Comparison of ENCODE assay signal across 22 cellular contexts in genomic region chr2:68223419-68223818, GRCh38. TPM values are rescaled to one million over a fixed set of nuclear protein-coding genes. Genes with fewer than 3 reads are reported as not detected.
DNase-seq lines count a peak whose midpoint lies in the region; ATAC-seq and TF ChIP-seq lines count a peak whose summit lies in the region.
"Had no signal": no experiment of that assay in that cellular context is flagged by ENCODE, and none has a peak within 500 bp of the region (broad histone marks: within the 10 kb centered on the region; RNA-seq: fewer than 3 reads in every experiment).

No MANE protein-coding gene starts in this region.

- H3K27ac Mint-ChIP-seq in stimulated activated naive CD8-positive, alpha-beta T cell treated with anti-CD3 and anti-CD28 coated beads, Interleukin-15, Interleukin-2, amounts not matched to agents 100 ng/mL and 50 ng/mL, for 24 hours: no peak overlapping the region
- no peak overlapping the region for H3K27ac Mint-ChIP-seq in stimulated activated naive CD8-positive, alpha-beta T cell treated with anti-CD3 and anti-CD28 coated beads, Interleukin-15, amount 100 ng/mL, for 72 hours
- H3K27ac Mint-ChIP-seq in T-helper 17 cell: peak overlapping the region; percentile 79
- H3K27ac Mint-ChIP-seq in naive thymus-derived CD8-positive, alpha-beta T cell: peak overlapping the region in 4 of 10 donors; percentile 42 to 81 (median 58)
- H3K27ac Mint-ChIP-seq: progenitor cell of endocrine pancreas had no signal

- H3K27me3 ChIP-seq in suprapubic skin (no peaks in the 10 kb centered on the region), spleen (replicated peaks in 1 of 7) (no peaks in the 10 kb centered on the region)
- H3K27me3 ChIP-seq: BLaER1 treated with 17β-estradiol and CSF1 and Interleukin-3, amounts not matched to agents 10 nM and 100 nM; brain microvascular endothelial cell; testis had no signal

- POLR2A ChIA-PET in naive thymus-derived CD8-positive, alpha-beta T cell (lab: Charles Lee): no interaction called here

- TF ChIP-seq POLR2A in suprapubic skin (IDR thresholded peaks at IDR 0.05): no peak
- no peak for TF ChIP-seq POLR2A in spleen (IDR thresholded peaks at IDR 0.05)

- intact Hi-C loops in spleen (cut with DNase I; ENCODE audit: low total_unique reads): no loop called here

- no peaks in the 10 kb centered on the region for H3K9me3 ChIP-seq in T-helper 17 cell (ENCODE audit: control insufficient read depth, low read length, poor library complexity, severe bottlenecking)
- no peaks in the 10 kb centered on the region for H3K9me3 ChIP-seq in suprapubic skin
- H3K9me3 ChIP-seq in spleen: peaks cover 0 to 4% (median 0%) of the 10 kb centered on the region in 8 donors
- H3K9me3 ChIP-seq: lower lobe of right lung, testis had no signal

- peaks cover 34% of the 10 kb centered on the region for H3K36me3 Mint-ChIP-seq in stimulated activated naive CD8-positive, alpha-beta T cell treated with anti-CD3 and anti-CD28 coated beads, Interleukin-15, Interleukin-2, amounts not matched to agents 100 ng/mL and 50 ng/mL, for 24 hours (ENCODE audit: low read depth)
- H3K36me3 Mint-ChIP-seq in T-helper 17 cell (ENCODE audit: low read depth): no peaks in the 10 kb centered on the region
- H3K36me3 Mint-ChIP-seq in naive thymus-derived CD8-positive, alpha-beta T cell: peaks cover 0 to 12% (median 9%) of the 10 kb centered on the region in 3 donors

- 34% methylated on average over 2 of the region's 2 CpGs for WGBS in suprapubic skin
- WGBS in spleen, 5 donors: 31 to 58% (median 48%) methylated on average over 2 of the region's 2 CpGs

- no peaks in the 10 kb centered on the region for H3K9me3 Mint-ChIP-seq in stimulated activated naive CD8-positive, alpha-beta T cell treated with anti-CD3 and anti-CD28 coated beads, Interleukin-15, Interleukin-2, amounts not matched to agents 100 ng/mL and 50 ng/mL, for 24 hours
- no peaks in the 10 kb centered on the region for H3K9me3 Mint-ChIP-seq in stimulated activated naive CD8-positive, alpha-beta T cell treated with anti-CD3 and anti-CD28 coated beads, Interleukin-15, amount 100 ng/mL, for 72 hours
- H3K9me3 Mint-ChIP-seq in naive thymus-derived CD8-positive, alpha-beta T cell: peaks cover 0 to 2% (median 0%) of the 10 kb centered on the region in 9 donors

- no peaks in the 10 kb centered on the region for H3K27me3 Mint-ChIP-seq in stimulated activated naive CD8-positive, alpha-beta T cell treated with anti-CD3 and anti-CD28 coated beads, Interleukin-15, Interleukin-2, amounts not matched to agents 100 ng/mL and 50 ng/mL, for 24 hours
- no peaks in the 10 kb centered on the region for H3K27me3 Mint-ChIP-seq in stimulated activated naive CD8-positive, alpha-beta T cell treated with anti-CD3 and anti-CD28 coated beads, Interleukin-15, amount 100 ng/mL, for 72 hours
- H3K27me3 Mint-ChIP-seq in T-helper 17 cell: no peaks in the 10 kb centered on the region
- no peaks in the 10 kb centered on the region for H3K27me3 Mint-ChIP-seq in naive thymus-derived CD8-positive, alpha-beta T cell
- H3K27me3 Mint-ChIP-seq: progenitor cell of endocrine pancreas had no signal

- no peak for TF ChIP-seq CTCF in suprapubic skin (IDR thresholded peaks at IDR 0.05)
- no peak for TF ChIP-seq CTCF in spleen (IDR thresholded peaks at IDR 0.05 in 8 of 11, conservative IDR thresholded peaks at IDR 0.05 in 3 of 11)

- H3K4me1 ChIP-seq in suprapubic skin (peaks cover 33% of the 10 kb centered on the region), spleen (peaks cover 15 to 98% (median 87%) of the 10 kb centered on the region in 6 donors)
- H3K4me1 ChIP-seq: testis had no signal

- peak overlapping the region; percentile 20 for H3K4me3 Mint-ChIP-seq in stimulated activated naive CD8-positive, alpha-beta T cell treated with anti-CD3 and anti-CD28 coated beads, Interleukin-15, Interleukin-2, amounts not matched to agents 100 ng/mL and 50 ng/mL, for 24 hours
- H3K4me3 Mint-ChIP-seq in stimulated activated naive CD8-positive, alpha-beta T cell treated with anti-CD3 and anti-CD28 coated beads, Interleukin-15, amount 100 ng/mL, for 72 hours: no peak overlapping the region
- H3K4me3 Mint-ChIP-seq in T-helper 17 cell: no peak overlapping the region
- H3K4me3 Mint-ChIP-seq in naive thymus-derived CD8-positive, alpha-beta T cell: peak overlapping the region in 5 of 10 donors; percentile 5 to 51 (median 41)

- DNase-seq in stimulated activated naive CD8-positive, alpha-beta T cell treated with anti-CD3 and anti-CD28 coated beads, Interleukin-15, amount 100 ng/mL, for 72 hours: no peak
- no peak for DNase-seq in T-helper 17 cell
- DNase-seq in iris pigment epithelial cell (ENCODE audit: low read depth): peak; percentile 31
- DNase-seq in RKO (ENCODE audit: low spot score): no peak
- no peak for DNase-seq in naive thymus-derived CD8-positive, alpha-beta T cell
- no peak for DNase-seq in suprapubic skin (ENCODE audit: low spot score in 2 of 2)
- DNase-seq in spleen: no peak
- DNase-seq: activated CD4-positive, alpha-beta T cell treated with anti-CD3 and anti-CD28 coated beads, Interleukin-2, amount 50 U/mL, for 1 hour; activated effector memory CD4-positive, alpha-beta T cell treated with Interleukin-2 at 50 U/mL for 16 hours; brain microvascular endothelial cell; effector memory CD4-positive, alpha-beta T cell; HCEC 1CT; lower lobe of right lung; NCI-H1092 treated with DMSO at 0.1 percent for 48 hours; NCI-H1930; testis had no signal

- no peak overlapping the region for H3K4me3 ChIP-seq in suprapubic skin
- no peak overlapping the region for H3K4me3 ChIP-seq in spleen
- H3K4me3 ChIP-seq: BLaER1 treated with 17β-estradiol and CSF1 and Interleukin-3, amounts not matched to agents 10 nM and 100 nM; lower lobe of right lung; SK-N-MC; testis had no signal

- H3K27ac ChIP-seq in suprapubic skin: no peak overlapping the region
- no peak overlapping the region for H3K27ac ChIP-seq in spleen
- H3K27ac ChIP-seq: BLaER1 treated with 17β-estradiol and CSF1 and Interleukin-3, amounts not matched to agents 10 nM and 100 nM; brain microvascular endothelial cell; HL-60; lower lobe of right lung; SK-N-MC; testis had no signal

- TF ChIP-seq EP300 in suprapubic skin (IDR thresholded peaks at IDR 0.05): no peak

- no peaks in the 10 kb centered on the region for H3K36me3 ChIP-seq in suprapubic skin
- no peaks in the 10 kb centered on the region for H3K36me3 ChIP-seq in spleen
- H3K36me3 ChIP-seq: brain microvascular endothelial cell, lower lobe of right lung had no signal

- H3K4me1 Mint-ChIP-seq in stimulated activated naive CD8-positive, alpha-beta T cell treated with anti-CD3 and anti-CD28 coated beads, Interleukin-15, Interleukin-2, amounts not matched to agents 100 ng/mL and 50 ng/mL, for 24 hours (ENCODE audit: low read depth): peaks cover 97% of the 10 kb centered on the region
- peaks cover 83% of the 10 kb centered on the region for H3K4me1 Mint-ChIP-seq in stimulated activated naive CD8-positive, alpha-beta T cell treated with anti-CD3 and anti-CD28 coated beads, Interleukin-15, amount 100 ng/mL, for 72 hours
- peaks cover 68% of the 10 kb centered on the region for H3K4me1 Mint-ChIP-seq in T-helper 17 cell
- peaks cover 34 to 98% (median 90%) of the 10 kb centered on the region in 4 donors for H3K4me1 Mint-ChIP-seq in naive thymus-derived CD8-positive, alpha-beta T cell

- ATAC-seq in stimulated activated naive CD8-positive, alpha-beta T cell treated with anti-CD3 and anti-CD28 coated beads, Interleukin-15, amount 100 ng/mL, for 72 hours: no peak
- ATAC-seq in T-helper 17 cell: no peak
- ATAC-seq in naive thymus-derived CD8-positive, alpha-beta T cell: no peak
- ATAC-seq: HepG2, lower lobe of right lung had no signal

RNA-seq across cellular contexts. Expression of gene PPP3R1, which starts 28.9 kb away (rescaled TPM):
- total RNA-seq in T-helper 17 cell (10 to 100 TPM; 60.3 to 83.9 TPM), suprapubic skin (10 to 100 TPM; 31.3 to 40.0 (median 36.2) TPM), spleen (10 to 100 TPM; 55.2 to 78.2 (median 69.8) TPM)
- 10 to 100 TPM; 72.5 to 76.3 TPM for total RNA-seq in naive thymus-derived CD8-positive, alpha-beta T cell
- polyA plus RNA-seq in naive thymus-derived CD8-positive, alpha-beta T cell: 1 to 10 TPM; 3.4 to 4.3 (median 3.9) TPM
- 10 to 100 TPM; 13.7 to 26.2 (median 18.8) TPM for polyA plus RNA-seq in spleen
